In genomic region chr1:187074445-187075045, GRCh38 we compare ENCODE assay signal across 23 cellular contexts.
"Had no signal": no experiment of that assay in that cellular context is flagged by ENCODE, and none has a peak within 500 bp of the region (broad histone marks: within the 10 kb centered on the region; RNA-seq: fewer than 3 reads in every experiment).

No MANE protein-coding gene starts in this region.

- DNase-seq: activated CD4-positive, alpha-beta T cell treated with anti-CD3 and anti-CD28 coated beads, Interleukin-2, amount 10 ng/mL, durations not matched to agents 7 days and 5 days; activated CD4-positive, CD25-positive, alpha-beta regulatory T cell treated with anti-CD3 and anti-CD28 coated beads, Interleukin-2, amount 50 U/mL, for 72 hours; activated CD8-positive, alpha-beta memory T cell treated with anti-CD3 and anti-CD28 coated beads, Interleukin-2, amount 50 U/mL, for 48 hours; activated naive CD4-positive, alpha-beta T cell; cerebellar nuclear complex; foreskin fibroblast; heart right ventricle; left colon; psoas muscle; stimulated activated CD4-positive, alpha-beta T cell treated with anti-CD3 and anti-CD28 coated beads, Interleukin-4, amount 100 ng/mL, for 4 hours; transverse colon; WERI-Rb-1 had no signal

- H3K9me3 ChIP-seq: pancreas, psoas muscle, suprapubic skin, transverse colon had no signal

- H3K4me1 Mint-ChIP-seq: memory B cell had no signal

- FAIRE-seq: endometrium, keratinocyte, pancreas, urothelium cell line had no signal

- H3K36me3 ChIP-seq: heart right ventricle, pancreas, right atrium auricular region, suprapubic skin, transverse colon, WERI-Rb-1 had no signal

- H3K9me3 Mint-ChIP-seq: T-helper 2 cell treated with Interferon-gamma antibody and Interleukin-4, amounts not matched to agents 5 μg/mL and 100 μg/mL, for 36 hours had no signal

- H3K27ac Mint-ChIP-seq: activated CD4-positive, alpha-beta T cell treated with anti-CD3 and anti-CD28 coated beads, Interleukin-2, amount 10 ng/mL, durations not matched to agents 7 days and 5 days; memory B cell; nephron; stimulated activated naive CD8-positive, alpha-beta T cell treated with anti-CD3 and anti-CD28 coated beads, Interleukin-15, Interleukin-2, amounts not matched to agents 100 ng/mL and 50 ng/mL, for 24 hours; T-helper 2 cell treated with Interferon-gamma antibody and Interleukin-4, amounts not matched to agents 5 μg/mL and 100 μg/mL, for 36 hours had no signal

- H3K4me1 ChIP-seq: heart right ventricle, pancreas, psoas muscle, right atrium auricular region, suprapubic skin, transverse colon had no signal

- H3K27me3 ChIP-seq: heart right ventricle, pancreas, right atrium auricular region, suprapubic skin, transverse colon had no signal

- H3K27me3 Mint-ChIP-seq: activated CD4-positive, alpha-beta T cell treated with anti-CD3 and anti-CD28 coated beads, Interleukin-2, amount 10 ng/mL, durations not matched to agents 7 days and 5 days; memory B cell; stimulated activated naive CD8-positive, alpha-beta T cell treated with anti-CD3 and anti-CD28 coated beads, Interleukin-15, Interleukin-2, amounts not matched to agents 100 ng/mL and 50 ng/mL, for 24 hours had no signal

- H3K27ac ChIP-seq: coronary artery, heart right ventricle, pancreas, psoas muscle, right atrium auricular region, suprapubic skin, transverse colon, WERI-Rb-1 had no signal

- H3K36me3 Mint-ChIP-seq: memory B cell had no signal

- H3K4me3 ChIP-seq: coronary artery, heart right ventricle, pancreas, psoas muscle, right atrium auricular region, suprapubic skin, transverse colon had no signal

- ATAC-seq: heart right ventricle, left colon, pancreas, psoas muscle had no signal

- H3K4me3 Mint-ChIP-seq: activated CD4-positive, alpha-beta T cell treated with anti-CD3 and anti-CD28 coated beads, Interleukin-2, amount 10 ng/mL, durations not matched to agents 7 days and 5 days; memory B cell; nephron; stimulated activated naive CD8-positive, alpha-beta T cell treated with anti-CD3 and anti-CD28 coated beads, Interleukin-15, Interleukin-2, amounts not matched to agents 100 ng/mL and 50 ng/mL, for 24 hours; T-helper 2 cell treated with Interferon-gamma antibody and Interleukin-4, amounts not matched to agents 5 μg/mL and 100 μg/mL, for 36 hours had no signal
